Comparison of ENCODE assay signal across 8 cellular contexts in genomic region chr11:119067371-119068222, GRCh38. TPM values are rescaled to one million over a fixed set of nuclear protein-coding genes. Genes with fewer than 3 reads are reported as not detected.
DNase-seq lines count a peak whose midpoint lies in the region; ATAC-seq and TF ChIP-seq lines count a peak whose summit lies in the region.

Gene VPS11 (plus strand): TSS chr11:119067818. CDS start chr11:119067824, 6 bp downstream.

- H3K27ac Mint-ChIP-seq in chondrocyte (ENCODE audit: unreplicated experiment), result peak within 1 kb of the TSS; percentile 95

- peak within 1 kb of the TSS; percentile 99 for H3K4me3 ChIP-seq in kidney epithelial cell (ENCODE audit: low read depth, low read length)

- peaks cover 12% of the 10 kb centered on the region for H3K36me3 Mint-ChIP-seq in chondrocyte (ENCODE audit: low read depth)

- ATAC-seq in GM19043 (IDR thresholded peaks at IDR 0.05; ENCODE audit: low read depth, unreplicated experiment) (peak; percentile 77), HG03378 (IDR thresholded peaks at IDR 0.05; ENCODE audit: unreplicated experiment) (peak; percentile 76)

- H3K36me3 ChIP-seq in kidney epithelial cell (ENCODE audit: control insufficient read depth, insufficient read depth, low read length), result no peaks in the 10 kb centered on the region

- no peaks in the 10 kb centered on the region for H3K9me3 Mint-ChIP-seq in chondrocyte (ENCODE audit: low read depth)

- peak within 1 kb of the TSS; percentile 96 for H3K4me3 Mint-ChIP-seq in chondrocyte (ENCODE audit: unreplicated experiment)

- H3K27me3 Mint-ChIP-seq in chondrocyte (ENCODE audit: low read depth), result no peaks in the 10 kb centered on the region

- TF ChIP-seq CTCF in chondrocyte (IDR thresholded peaks at IDR 0.05) (no peak), kidney epithelial cell (IDR thresholded peaks at IDR 0.05; ENCODE audit: insufficient read depth, low read length, poor library complexity, severe bottlenecking) (no peak)

- DNase-seq in AG20443 (ENCODE audit: low spot score), result peak; percentile 98
- peak; percentile 93 for DNase-seq in NCI-H510A treated with DMSO at 0.1 percent for 48 hours (lab: John Stamatoyannopoulos, UW)
- DNase-seq in activated CD4-positive, alpha-beta T cell treated with anti-CD3 and anti-CD28 coated beads for 24 hours (ENCODE audit: low read depth in 2 of 2), result peak; percentile 98 to 99
- peak; percentile 99 for DNase-seq in chondrocyte (ENCODE audit: low spot score)
- peak; percentile 79 for DNase-seq in kidney epithelial cell (ENCODE audit: low read depth)
- DNase-seq in stimulated activated CD4-positive, alpha-beta T cell treated with anti-CD3 and anti-CD28 coated beads, Interleukin-15, amount 100 ng/mL, for 48 hours (ENCODE audit: low read depth in 2 of 2), result peak; percentile 98

- H3K4me1 Mint-ChIP-seq in chondrocyte (ENCODE audit: low read depth), result peaks cover 22% of the 10 kb centered on the region

- H3K27me3 ChIP-seq in kidney epithelial cell (ENCODE audit: control insufficient read depth, insufficient read depth, low read length), result no peaks in the 10 kb centered on the region

RNA-seq across cellular contexts. Expression of gene VPS11, which starts in this region (rescaled TPM):
- total RNA-seq in chondrocyte, result 28.0 to 30.3 TPM (median 30.1 TPM) in 3 replicates
- 30.7 and 39.0 TPM in 2 replicates for total RNA-seq in kidney epithelial cell

Comparison
In these comparisons a context has a peak if more than half of its experiments do, and no peak if none do; other contexts are left out.
1. Peak in every context shown above with its lines: DNase-seq, ATAC-seq and H3K4me3 ChIP-seq.